In the genomic region with DNA sequence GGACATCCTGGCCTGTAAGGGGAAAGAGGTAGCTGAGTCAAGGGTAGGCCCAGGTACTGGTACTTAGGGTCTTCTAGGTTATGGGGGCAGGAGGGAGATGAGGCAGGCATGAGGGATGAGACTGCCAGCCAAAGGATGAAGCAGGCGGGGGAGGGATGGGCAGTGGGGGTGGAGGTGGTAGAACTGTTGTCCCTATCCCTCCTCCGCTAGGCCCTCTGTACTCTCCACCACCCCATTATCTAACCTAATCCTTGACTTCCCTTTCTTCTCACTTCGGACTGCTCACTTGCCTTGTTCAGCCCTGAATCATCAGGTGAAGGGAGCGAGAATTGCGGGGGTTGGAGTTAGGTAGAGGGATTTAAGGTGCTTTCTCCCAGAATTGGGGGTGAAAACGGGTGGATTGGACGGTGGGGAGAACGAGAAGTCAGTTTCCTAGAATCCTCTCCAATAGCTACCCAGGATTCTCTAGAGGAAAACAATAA, we compare ENCODE assay signal across 8 cellular contexts. TPM values are rescaled to one million over a fixed set of nuclear protein-coding genes. Genes with fewer than 3 reads are reported as not detected.
DNase-seq lines count a peak whose midpoint lies in the region; ATAC-seq, FAIRE-seq and TF ChIP-seq lines count a peak whose summit lies in the region.

No MANE protein-coding gene starts in this region.

- H3K4me1 ChIP-seq in Panc1 (ENCODE audit: control insufficient read depth, insufficient read depth, low read length): peaks cover 15% of the 10 kb centered on the region; the same call in 1 of the 2 replicates
- peaks cover 0 to 6% (median 0%) of the 10 kb centered on the region in 3 donors for H3K4me1 ChIP-seq in pancreas

- CTCF ChIA-PET in Panc1 (lab: Charles Lee): no interaction called here

- DNase-seq in GM12865 (ENCODE audit: low read depth) (no peak), Panc1 (ENCODE audit: low read depth, low spot score) (no peak), pancreas (peak in 1 of 6 donors; percentile 19), NCI-H1930 (lab: John Stamatoyannopoulos, UW) (no peak), activated gamma-delta T cell (lab: John Stamatoyannopoulos, UW) (no peak), NCI-H2171 treated with DMSO at 0.1 percent for 48 hours (lab: John Stamatoyannopoulos, UW) (no peak)

- peak overlapping the region; percentile 99 for H3K27ac ChIP-seq in Panc1 (ENCODE audit: low read length)
- H3K27ac ChIP-seq in pancreas: peak overlapping the region; percentile 88 to 97 (median 92)

- in situ Hi-C loops in Panc1 (cut with HindIII; ENCODE audit: low pct_unique_long_range_greater_than_20kb, low sequenced_read_pairs): no loop called here

- ATAC-seq in Panc1 (no peak), esophagus mucosa (peak; percentile 25), pancreas (peak; percentile 2 to 15 (median 6)), HG03571 (IDR thresholded peaks at IDR 0.05; ENCODE audit: unreplicated experiment) (no peak)

- WGBS in pancreas, 2 donors: 20 to 25% methylated on average over 7 to 8 of the region's 8 CpGs

- TSS peak; percentile 88 for BruUV-seq in Panc1 (replicated peaks; lab: Mats Ljungman, UMichigan)

- H3K36me3 ChIP-seq in Panc1 (ENCODE audit: control insufficient read depth, insufficient read depth, low read length) (peaks cover 3% of the 10 kb centered on the region; the same call in 1 of the 2 replicates), pancreas (no peaks in the 10 kb centered on the region)

- POLR2A ChIA-PET in Panc1 (lab: Charles Lee): interaction anchor here (0.6 to 0.9 kb wide), 2 partner anchors 33 to 103 kb away, joined by 5 to 6 read pairs; no protein-coding TSS in a partner anchor

- TF ChIP-seq CTCF in GM12865 (IDR thresholded peaks at IDR 0.05; ENCODE audit: insufficient read depth, low read depth, low read length, missing control alignments) (no peak), Panc1 (IDR thresholded peaks at IDR 0.05) (no peak), pancreas (IDR thresholded peaks at IDR 0.05) (no peak)

- H3K4me3 ChIP-seq in GM12865 (ENCODE audit: low read depth, low read length) (peak overlapping the region; percentile 66), Panc1 (ENCODE audit: low read depth in 2 of 2, low read length in 2 of 2) (peak overlapping the region; percentile 76 to 83), pancreas (peak overlapping the region; percentile 37 to 68 (median 51))

- intact Hi-C loops in Panc1 (cut with micrococcal nuclease; ENCODE audit: unreplicated experiment) (no loop called here), pancreas (cut with DNase I) (no loop called here)

- H3K9me3 ChIP-seq in Panc1 (ENCODE audit: control insufficient read depth, insufficient read depth, low read depth, low read length): no peaks in the 10 kb centered on the region
- H3K9me3 ChIP-seq in pancreas: no peaks in the 10 kb centered on the region

- FAIRE-seq in pancreas (lab: Jason Lieb, UNC): no peak

- no peaks in the 10 kb centered on the region for H3K27me3 ChIP-seq in Panc1 (ENCODE audit: control insufficient read depth, insufficient read depth, low read length)
- H3K27me3 ChIP-seq in pancreas: no peaks in the 10 kb centered on the region

RNA-seq across cellular contexts. Expression of a gene that starts 0.6 kb away (rescaled TPM):
- total RNA-seq in Panc1 (2021; ENCODE audit: unreplicated experiment) (71.9 TPM), esophagus mucosa (21.4 TPM), pancreas (10 to 100 TPM; 24.3 to 73.0 (median 41.7) TPM)
- 39.0 TPM for polyA plus RNA-seq in Panc1 (2012; ENCODE audit: insufficient read length)
- 100 to 1,000 TPM in 1 of 2 donors, 10 to 100 TPM in 1; 78.5 to 111 TPM for polyA plus RNA-seq in pancreas

RNA-seq across cellular contexts. Expression of a gene that starts 5.4 kb away (rescaled TPM):
- 0.41 TPM for total RNA-seq in Panc1 (2021; ENCODE audit: unreplicated experiment)
- 0.79 TPM for polyA plus RNA-seq in Panc1 (2012; ENCODE audit: insufficient read length)
- 1.8 TPM for total RNA-seq in esophagus mucosa
- total RNA-seq in pancreas: 1 to 10 TPM in 2 of 6 donors, under 1 TPM in 3, not detected in 1; 0.20 to 3.7 (median 0.41) TPM
- polyA plus RNA-seq in pancreas: 1 to 10 TPM in 1 of 2 donors, under 1 TPM in 1; 0.38 to 1.3 TPM

RNA-seq across cellular contexts. Expression of a gene that starts 17.4 kb away (rescaled TPM):
- total RNA-seq in Panc1 (2021; ENCODE audit: unreplicated experiment) (115 TPM), esophagus mucosa (67.7 TPM), pancreas (10 to 100 TPM; 45.3 to 94.2 (median 66.3) TPM)
- polyA plus RNA-seq in Panc1 (2012; ENCODE audit: insufficient read length): 112 TPM
- 100 to 1,000 TPM; 109 to 141 TPM for polyA plus RNA-seq in pancreas

RNA-seq across cellular contexts. Expression of a gene that starts 26.7 kb away (rescaled TPM):
- 50.4 TPM for total RNA-seq in Panc1 (2021; ENCODE audit: unreplicated experiment)
- polyA plus RNA-seq in Panc1 (2012; ENCODE audit: insufficient read length): 26.5 TPM
- 54.5 TPM for total RNA-seq in esophagus mucosa
- 10 to 100 TPM; 25.5 to 88.5 (median 38.4) TPM for total RNA-seq in pancreas
- 10 to 100 TPM; 48.4 to 57.3 TPM for polyA plus RNA-seq in pancreas

RNA-seq across cellular contexts. Expression of a gene that starts 29.4 kb away (rescaled TPM):
- total RNA-seq in Panc1 (2021; ENCODE audit: unreplicated experiment) (0.10 TPM), esophagus mucosa (not detected), pancreas (under 1 TPM in 1 of 6 donors, not detected in 5; 0.13 TPM)
- not detected for polyA plus RNA-seq in Panc1 (2012; ENCODE audit: insufficient read length)
- under 1 TPM in 1 of 2 donors, not detected in 1; 0.05 TPM for polyA plus RNA-seq in pancreas

Comparison
In these comparisons a context has a peak if more than half of its experiments do, and no peak if none do; other contexts are left out.
1. ATAC-seq: peak in esophagus mucosa (single experiment) and pancreas (4 of 4); none in Panc1 (single experiment) and HG03571 (single experiment).
2. Peak in every context shown above with its lines, with median percentiles within 50 percentile points of each other: H3K4me3 ChIP-seq.